Comparison of ENCODE assay signal across 1 cellular context in the genomic region with DNA sequence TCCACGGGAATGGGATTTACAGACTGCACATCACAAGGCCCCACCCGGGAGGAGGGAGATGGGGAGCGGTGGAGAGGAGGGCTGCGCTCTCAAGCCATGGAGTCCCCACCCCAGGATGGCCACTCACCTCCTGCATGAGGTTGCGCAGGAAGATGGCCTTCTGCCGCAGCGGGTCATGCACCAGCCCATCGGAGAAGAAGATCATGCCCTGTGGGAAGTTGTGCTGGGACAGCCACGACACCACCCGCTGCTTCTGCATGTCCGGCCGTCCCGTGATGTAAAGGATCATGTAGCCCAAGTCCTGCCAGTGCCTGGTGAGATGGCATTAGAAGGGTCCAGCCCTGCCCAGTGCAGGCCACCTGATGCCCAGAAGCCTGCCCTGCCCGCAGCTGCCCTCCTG.
TF ChIP-seq lines count a peak whose summit lies in the region.

No MANE protein-coding gene starts in this region.

TF ChIP-seq in H1, 55 proteins besides CTCF, POLR2A, EP300 and RAD21:
- no peak for TF ChIP-seq CTBP2 (IDR thresholded peaks at IDR 0.05; ENCODE audit: borderline replicate concordance, insufficient read depth, insufficient read length, low read length)
- TF ChIP-seq FOSL1 (IDR thresholded peaks at IDR 0.05; ENCODE audit: insufficient read depth, low read depth, low read length) = no peak
- TF ChIP-seq CEBPB (IDR thresholded peaks at IDR 0.05; ENCODE audit: low read depth, low read length) = no peak
